ENCODE assay signal across 17 cellular contexts in genomic region chr4:123300222-123300621, GRCh38.
DNase-seq lines count a peak whose midpoint lies in the region; ATAC-seq and TF ChIP-seq lines count a peak whose summit lies in the region.
"Had no signal": no experiment of that assay in that cellular context is flagged by ENCODE, and none has a peak within 500 bp of the region (broad histone marks: within the 10 kb centered on the region; RNA-seq: fewer than 3 reads in every experiment).

No MANE protein-coding gene starts in this region.

- no peak overlapping the region for H3K4me3 ChIP-seq in ACC112 (ENCODE audit: low read depth, low read length)
- H3K4me3 ChIP-seq in Jurkat, Clone E6-1 (ENCODE audit: low read length), result no peak overlapping the region
- H3K4me3 ChIP-seq: SJSA1 had no signal

- H3K27ac ChIP-seq in ACC112 (ENCODE audit: low read depth, low read length), result peak overlapping the region; percentile 90; the same call in 1 of the 2 replicates
- peak overlapping the region; percentile 50; the same call in 1 of the 2 replicates for H3K27ac ChIP-seq in VCaP
- H3K27ac ChIP-seq: SJSA1 had no signal

- peak; percentile 60 for ATAC-seq in left colon
- no peak for ATAC-seq in GM21619 (IDR thresholded peaks at IDR 0.05; ENCODE audit: unreplicated experiment)
- ATAC-seq: Right ventricle myocardium inferior had no signal

- H2AFZ ChIP-seq in ACC112 (ENCODE audit: low read length, unreplicated experiment), result no peak overlapping the region

- H3K79me2 ChIP-seq in ACC112 (ENCODE audit: control insufficient read depth, insufficient read depth, low read length, unreplicated experiment), result no peaks in the 10 kb centered on the region

- intact Hi-C loops in left colon (cut with DNase I, micrococcal nuclease), result no loop called here

- H3K36me3 ChIP-seq in ACC112 (ENCODE audit: insufficient read depth, low read length), result no peaks in the 10 kb centered on the region
- H3K36me3 ChIP-seq: SJSA1 had no signal

- peak; percentile 67 for DNase-seq in Jurkat, Clone E6-1 (ENCODE audit: low read depth, low spot score)
- DNase-seq in left colon (no peak), superior temporal gyrus (ENCODE audit: extremely low spot score) (no peak), NCI-H2081 (lab: John Stamatoyannopoulos, UW) (no peak)
- DNase-seq in activated effector memory CD4-positive, alpha-beta T cell treated with Interleukin-2 at 50 U/mL for 16 hours, result no peak
- DNase-seq: DMS79, H7, NCI-H1694, NCI-H2081 treated with DMSO at 0.1 percent for 48 hours, NCI-H446, NCI-H526, OCI-M1 had no signal

- TF ChIP-seq CTCF in VCaP (conservative IDR thresholded peaks at IDR 0.05), result no peak

- H3K4me1 ChIP-seq in ACC112 (ENCODE audit: control insufficient read depth, insufficient read depth, low read length, unreplicated experiment), result peaks cover 25% of the 10 kb centered on the region

- no peaks in the 10 kb centered on the region for H3K27me3 ChIP-seq in ACC112 (ENCODE audit: insufficient read depth, low read length)
- H3K27me3 ChIP-seq: SJSA1 had no signal
